In the genomic region with DNA sequence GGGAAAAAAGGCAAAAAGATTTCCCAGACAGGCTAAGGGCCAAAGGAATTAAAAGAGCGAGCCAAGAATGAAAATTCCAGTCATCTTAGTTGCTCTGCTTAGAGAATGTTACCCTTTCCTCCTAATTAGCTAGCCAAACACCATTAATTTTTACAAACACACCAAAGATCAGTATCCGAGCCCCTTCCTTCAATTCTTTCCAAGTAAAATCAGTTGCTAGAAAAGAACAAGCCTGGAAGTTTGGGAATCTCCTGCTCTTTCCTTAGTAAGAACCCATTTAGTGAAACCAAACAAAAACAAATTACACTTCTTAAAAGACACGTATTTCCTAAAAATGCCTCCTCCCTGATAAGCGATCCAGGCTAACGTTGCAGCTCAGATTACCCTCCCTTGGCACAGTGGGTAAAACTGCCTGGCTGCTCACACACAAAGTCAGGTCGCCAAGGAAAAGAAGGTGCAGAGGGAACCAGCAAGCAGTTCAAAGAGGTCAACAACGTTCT, we compare ENCODE assay signal across 12 cellular contexts. TPM values are rescaled to one million over a fixed set of nuclear protein-coding genes. Genes with fewer than 3 reads are reported as not detected.
DNase-seq lines count a peak whose midpoint lies in the region; ATAC-seq, FAIRE-seq and TF ChIP-seq lines count a peak whose summit lies in the region.
"Had no signal": no experiment of that assay in that cellular context is flagged by ENCODE, and none has a peak within 500 bp of the region (broad histone marks: within the 10 kb centered on the region; RNA-seq: fewer than 3 reads in every experiment).

No MANE protein-coding gene starts in this region.

- H3K9me3 Mint-ChIP-seq in nephron: no peaks in the 10 kb centered on the region
- H3K9me3 Mint-ChIP-seq: stimulated activated memory B cell treated with anti-CD40 and anti-IgM and Interleukin-4, amounts not matched to agents 10 μg/mL and 1 μg/mL and 100 μg/mL, for 72 hours had no signal

- H3K4me3 ChIP-seq in PC-3 (ENCODE audit: low read length) (peak overlapping the region; percentile 30; the same call in 1 of the 2 replicates), endothelial cell of umbilical vein (replicated peaks in 1 of 3; ENCODE audit: insufficient read depth in 1 of 3, low read depth in 1 of 3, low read length in 3 of 3) (peak overlapping the region in 1 of 3 experiments; percentile 44), lower leg skin (ENCODE audit: low read depth, poor library complexity, severe bottlenecking) (no peak overlapping the region)

- H3K36me3 ChIP-seq in PC-3 (ENCODE audit: low read depth, low read length) (no peaks in the 10 kb centered on the region), endothelial cell of umbilical vein (ENCODE audit: control insufficient read depth in 2 of 2, extremely low read depth in 1 of 2, insufficient read depth in 2 of 2, low read length in 2 of 2) (no peaks in the 10 kb centered on the region)
- H3K36me3 ChIP-seq: BE2C had no signal

- peak overlapping the region in 2 of 3 experiments; percentile 22 to 24 for H3K4me3 Mint-ChIP-seq in nephron
- H3K4me3 Mint-ChIP-seq: stimulated activated memory B cell treated with anti-CD40 and anti-IgM and Interleukin-4, amounts not matched to agents 10 μg/mL and 1 μg/mL and 100 μg/mL, for 72 hours had no signal

- POLR2A ChIA-PET in PC-3 (lab: Charles Lee; ENCODE audit: unreplicated experiment): no interaction called here
- POLR2A ChIA-PET in endothelial cell of umbilical vein (lab: Charles Lee): interaction anchor here (0.6 to 1.2 kb wide), 4 partner anchors 20 to 206 kb away, joined by 3 to 4 read pairs (median 3); no protein-coding TSS in a partner anchor

- H3K36me3 Mint-ChIP-seq in nephron (ENCODE audit: low read depth): no peaks in the 10 kb centered on the region
- H3K36me3 Mint-ChIP-seq: stimulated activated memory B cell treated with anti-CD40 and anti-IgM and Interleukin-4, amounts not matched to agents 10 μg/mL and 1 μg/mL and 100 μg/mL, for 72 hours had no signal

- peaks cover 32% of the 10 kb centered on the region for H3K4me1 ChIP-seq in PC-3 (ENCODE audit: insufficient read depth, low read length)
- peaks cover 37% of the 10 kb centered on the region for H3K4me1 ChIP-seq in endothelial cell of umbilical vein (ENCODE audit: control insufficient read depth, extremely low read depth, insufficient read depth, low read length)

- DNase-seq in ACHN: peak; percentile 31
- peak; percentile 57 for DNase-seq in PC-3
- peak; percentile 93 for DNase-seq in endothelial cell of umbilical vein (ENCODE audit: low read depth, low spot score)
- DNase-seq in lower leg skin (ENCODE audit: low spot score in 2 of 2): no peak
- DNase-seq in T-helper 2 cell: no peak
- no peak for DNase-seq in amygdala (lab: John Stamatoyannopoulos, UW)
- DNase-seq in UCSD-AML1 (lab: John Stamatoyannopoulos, UW; ENCODE audit: unreplicated experiment): no peak
- DNase-seq: BE2C; central memory CD4-positive, alpha-beta T cell; NCI-H2081 treated with DMSO at 0.1 percent for 48 hours had no signal

- BruUV-seq in PC-3 (replicated peaks; lab: Mats Ljungman, UMichigan) (no TSS peak), endothelial cell of umbilical vein (replicated peaks; lab: Mats Ljungman, UMichigan) (no TSS peak)

- H3K27me3 Mint-ChIP-seq in nephron (ENCODE audit: low read depth): peaks cover 3% of the 10 kb centered on the region

- H3K4me1 Mint-ChIP-seq in nephron: peaks cover 53% of the 10 kb centered on the region
- H3K4me1 Mint-ChIP-seq: stimulated activated memory B cell treated with anti-CD40 and anti-IgM and Interleukin-4, amounts not matched to agents 10 μg/mL and 1 μg/mL and 100 μg/mL, for 72 hours had no signal

- 21 to 27% methylated on average over 7 of the region's 7 CpGs for WGBS in lower leg skin, 2 donors

- H3K4me2 ChIP-seq in PC-3 (ENCODE audit: low read length): peak overlapping the region; percentile 54
- peak overlapping the region; percentile 48 for H3K4me2 ChIP-seq in endothelial cell of umbilical vein (ENCODE audit: insufficient read depth, low read length)

- peak overlapping the region in 2 of 3 experiments; percentile 82 to 86 for H3K27ac Mint-ChIP-seq in nephron
- H3K27ac Mint-ChIP-seq: stimulated activated memory B cell treated with anti-CD40 and anti-IgM and Interleukin-4, amounts not matched to agents 10 μg/mL and 1 μg/mL and 100 μg/mL, for 72 hours had no signal

- FAIRE-seq in endothelial cell of umbilical vein (lab: Jason Lieb, UNC): peak; percentile 86

- peak; percentile 43; the same call in 1 of the 2 replicates for ATAC-seq in PC-3
- ATAC-seq: stimulated activated memory B cell treated with anti-CD40 and anti-IgM and Interleukin-4, amounts not matched to agents 10 μg/mL and 1 μg/mL and 100 μg/mL, for 72 hours had no signal

- H3K9me1 ChIP-seq in endothelial cell of umbilical vein (replicated peaks; ENCODE audit: control insufficient read depth, extremely low read depth, insufficient read depth, low read length): no peaks in the 10 kb centered on the region

- H3K79me2 ChIP-seq in PC-3 (ENCODE audit: low read length) (no peaks in the 10 kb centered on the region), endothelial cell of umbilical vein (ENCODE audit: control insufficient read depth, insufficient read depth, low read length) (no peaks in the 10 kb centered on the region)

- no peaks in the 10 kb centered on the region for H3K9me3 ChIP-seq in PC-3 (ENCODE audit: low read length)
- no peaks in the 10 kb centered on the region for H3K9me3 ChIP-seq in endothelial cell of umbilical vein (replicated peaks; ENCODE audit: control insufficient read depth, insufficient read depth, low read length)
- H3K9me3 ChIP-seq: BE2C had no signal

- peak overlapping the region; percentile 14; the same call in 1 of the 2 replicates for H3K9ac ChIP-seq in PC-3 (ENCODE audit: low read length)
- peak overlapping the region; percentile 30 for H3K9ac ChIP-seq in endothelial cell of umbilical vein (replicated peaks; ENCODE audit: extremely low read depth, insufficient read depth, low read length)

- H4K20me1 ChIP-seq in PC-3 (ENCODE audit: low read length) (no peaks in the 10 kb centered on the region), endothelial cell of umbilical vein (replicated peaks; ENCODE audit: control insufficient read depth, extremely low read depth, insufficient read depth, low read length) (no peaks in the 10 kb centered on the region)

- no peaks in the 10 kb centered on the region for H3K9me2 ChIP-seq in PC-3 (replicated peaks; ENCODE audit: low read length)

- no peaks in the 10 kb centered on the region for H3F3A ChIP-seq in PC-3 (ENCODE audit: low read length, unreplicated experiment)

- dilution Hi-C loops in endothelial cell of umbilical vein (cut with MboI; ENCODE audit: extremely low pct_ligation_motif_present, low sequenced_read_pairs): no loop called here

- no peak overlapping the region for H2AFZ ChIP-seq in PC-3 (ENCODE audit: low read length)
- peak overlapping the region; percentile 13 for H2AFZ ChIP-seq in endothelial cell of umbilical vein (ENCODE audit: low read depth, low read length)

- no peak for TF ChIP-seq CTCF in PC-3 (conservative IDR thresholded peaks at IDR 0.05; ENCODE audit: low read depth, low read length)
- no peak for TF ChIP-seq CTCF in endothelial cell of umbilical vein (IDR thresholded peaks at IDR 0.05; ENCODE audit: extremely low read depth in 1 of 2, insufficient read depth in 1 of 2, low read depth in 1 of 2, low read length in 2 of 2)
- no peak for TF ChIP-seq CTCF in nephron (IDR thresholded peaks at IDR 0.05; ENCODE audit: unreplicated experiment in 3 of 3)
- no peak for TF ChIP-seq CTCF in lower leg skin (IDR thresholded peaks at IDR 0.05)

- no peaks in the 10 kb centered on the region for H3K27me3 ChIP-seq in PC-3 (ENCODE audit: low read length)
- no peaks in the 10 kb centered on the region for H3K27me3 ChIP-seq in endothelial cell of umbilical vein (ENCODE audit: control insufficient read depth in 2 of 2, insufficient read depth in 2 of 2, low read length in 2 of 2)
- H3K27me3 ChIP-seq: BE2C had no signal

- in situ Hi-C loops in ACHN (cut with HindIII; ENCODE audit: low pct_ligation_motif_present, low pct_unique_long_range_greater_than_20kb, low sequenced_read_pairs): no loop called here

- H3K27ac ChIP-seq in PC-3 (ENCODE audit: low read length) (peak overlapping the region; percentile 71), endothelial cell of umbilical vein (ENCODE audit: insufficient read depth, low read depth, low read length) (peak overlapping the region; percentile 58)

- CTCF ChIA-PET in PC-3 (lab: Charles Lee): no interaction called here
- CTCF ChIA-PET in endothelial cell of umbilical vein (lab: Charles Lee): interaction anchor here (1.3 to 3.6 kb wide), 3 partner anchors 12 to 70 kb away, joined by 4 to 33 read pairs (median 9); no protein-coding TSS in a partner anchor

- intact Hi-C loops in PC-3 (cut with micrococcal nuclease): loop anchor here (2.0 kb wide), 1 partner anchor 64 kb away; no protein-coding TSS in a partner anchor
- intact Hi-C loops in endothelial cell of umbilical vein (cut with micrococcal nuclease): loop anchor here (1.0 to 2.0 kb wide), 3 partner anchors 34 to 108 kb away; no protein-coding TSS in a partner anchor
- intact Hi-C loops in lower leg skin (cut with DNase I; ENCODE audit: low total_unique reads): no loop called here

- TF ChIP-seq POLR2A in endothelial cell of umbilical vein (IDR thresholded peaks at IDR 0.05; ENCODE audit: low read depth, low read length) (no peak), lower leg skin (IDR thresholded peaks at IDR 0.05) (no peak)

TF ChIP-seq in endothelial cell of umbilical vein, 7 proteins besides CTCF, POLR2A, EP300 and RAD21:
- peak; percentile 5 for TF ChIP-seq JUN (IDR thresholded peaks at IDR 0.05; ENCODE audit: borderline replicate concordance, insufficient read depth, insufficient read length, low read depth)
- TF ChIP-seq EZH2 (IDR thresholded peaks at IDR 0.05; ENCODE audit: borderline replicate concordance, low read depth, low read length, severe bottlenecking): no peak
- TF ChIP-seq MYC (IDR thresholded peaks at IDR 0.05; ENCODE audit: low read depth, low read length): no peak
- TF ChIP-seq GATA2 (IDR thresholded peaks at IDR 0.05; ENCODE audit: insufficient read depth, insufficient read length, low read depth, low read length): peak; percentile 48
TF ChIP-seq in endothelial cell of umbilical vein: peak in this region for 2.

RNA-seq across cellular contexts. Expression of a gene that starts 57.1 kb away (rescaled TPM):
- total RNA-seq in PC-3 (2014; rRNA removed) (12.3 and 13.8 TPM in 2 replicates), endothelial cell of umbilical vein (111 and 128 TPM in 2 replicates), lower leg skin (100 to 1,000 TPM; 171 to 258 (median 209) TPM)
- polyA plus RNA-seq in endothelial cell of umbilical vein: 202 and 235 TPM in 2 replicates
- 70.1 and 75.0 TPM in 2 replicates for polyA plus RNA-seq in endothelial cell of umbilical vein (2011; cell fraction: cytosol; rRNA removed)
- polyA plus RNA-seq in endothelial cell of umbilical vein (2011; cell fraction: nucleus; rRNA removed): 155 and 160 TPM in 2 replicates
- polyA plus RNA-seq in endothelial cell of umbilical vein (2012): 56.4 and 63.6 TPM in 2 replicates
- 467 and 488 TPM in 2 replicates for polyA minus RNA-seq in endothelial cell of umbilical vein
- polyA minus RNA-seq in endothelial cell of umbilical vein (2011; cell fraction: cytosol; rRNA and poly(A)+ RNA removed): 79.5 TPM
- polyA minus RNA-seq in endothelial cell of umbilical vein (2011; cell fraction: nucleus; rRNA and poly(A)+ RNA removed): 282 and 347 TPM in 2 replicates

Comparison
In these comparisons a context has a peak if more than half of its experiments do, and no peak if none do; other contexts are left out.
1. DNase-seq: peak in ACHN (single experiment), PC-3 (single experiment) and endothelial cell of umbilical vein (single experiment); none in lower leg skin (0 of 2), T-helper 2 cell (0 of 5), amygdala (0 of 56) and UCSD-AML1 (single experiment).